Comparison of ENCODE assay signal across 8 cellular contexts in genomic region chr5:6633469-6634326, GRCh38. TPM values are rescaled to one million over a fixed set of nuclear protein-coding genes. Genes with fewer than 3 reads are reported as not detected.
A peak's percentile ranks its signal among the peaks of the same experiment; 100 is the strongest.
DNase-seq lines count a peak whose midpoint lies in the region; ATAC-seq and TF ChIP-seq lines count a peak whose summit lies in the region.

No MANE protein-coding gene starts in this region.

- TF ChIP-seq EP300 in esophagus muscularis mucosa (IDR thresholded peaks at IDR 0.05): no peak

- peak; percentile 43 for ATAC-seq in GM21529 (IDR thresholded peaks at IDR 0.05; ENCODE audit: unreplicated experiment)

- H3K9me3 ChIP-seq in esophagus muscularis mucosa: no peaks in the 10 kb centered on the region
- no peaks in the 10 kb centered on the region for H3K9me3 ChIP-seq in muscle layer of duodenum (ENCODE audit: control insufficient read depth in 1 of 2, low read length in 2 of 2)

- DNase-seq in SIG-M5 treated with dmso at 0.1 percent for 504 hours (lab: John Stamatoyannopoulos, UW; ENCODE audit: unreplicated experiment) (peak; percentile 22), SIG-M5 (lab: John Stamatoyannopoulos, UW) (no peak), HT-29 (ENCODE audit: low spot score) (peak; percentile 67), T1000 (lab: John Stamatoyannopoulos, UW) (peak; percentile 67), esophagus muscularis mucosa (ENCODE audit: extremely low spot score) (no peak), middle frontal gyrus (ENCODE audit: extremely low spot score, low spot score) (no peak)

- H3K4me3 ChIP-seq in esophagus muscularis mucosa (peak overlapping the region; percentile 83 to 97 (median 90)), muscle layer of duodenum (ENCODE audit: low read depth in 1 of 2, low read length in 2 of 2) (peak overlapping the region; percentile 57 to 97)

- H3K27me3 ChIP-seq in esophagus muscularis mucosa: no peaks in the 10 kb centered on the region
- no peaks in the 10 kb centered on the region for H3K27me3 ChIP-seq in muscle layer of duodenum (ENCODE audit: low read depth, low read length)

- TF ChIP-seq CTCF in esophagus muscularis mucosa (IDR thresholded peaks at IDR 0.05): peak in 2 of 3 experiments; percentile 8

- peaks cover 27 to 57% (median 44%) of the 10 kb centered on the region in 4 donors for H3K4me1 ChIP-seq in esophagus muscularis mucosa
- peaks cover 14 to 33% of the 10 kb centered on the region in 2 donors for H3K4me1 ChIP-seq in muscle layer of duodenum (ENCODE audit: control insufficient read depth in 1 of 2, insufficient read depth in 2 of 2, low read length in 2 of 2)

- WGBS in esophagus muscularis mucosa: 3% methylated on average over 25 of the region's 80 CpGs

- intact Hi-C loops in esophagus muscularis mucosa (cut with DNase I): loop anchor here (2.0 to 10.0 kb wide), 4 partner anchors 79 to 761 kb away; partner anchors contain the start of genes ADCY2, MED10 and TENT4A

- H3K36me3 ChIP-seq in esophagus muscularis mucosa: peaks cover 0 to 29% (median 27%) of the 10 kb centered on the region in 4 donors
- H3K36me3 ChIP-seq in muscle layer of duodenum (ENCODE audit: control insufficient read depth in 1 of 2, insufficient read depth in 2 of 2, low read length in 2 of 2): peaks cover 16 to 23% of the 10 kb centered on the region in 2 donors

- TF ChIP-seq POLR2A in esophagus muscularis mucosa (IDR thresholded peaks at IDR 0.05; ENCODE audit: low read depth): no peak

- H3K27ac ChIP-seq in esophagus muscularis mucosa (replicated peaks in 1 of 4): peak overlapping the region; percentile 87 to 96 (median 92)
- H3K27ac ChIP-seq in muscle layer of duodenum (ENCODE audit: low read length): no peak overlapping the region

RNA-seq across cellular contexts. Expression of gene SRD5A1, which starts 0.5 kb away (rescaled TPM):
- 41.9 and 67.3 TPM in 2 replicates for total RNA-seq in HT-29 (2014; rRNA removed; shearing (Covaris generic))
- total RNA-seq in esophagus muscularis mucosa: 10 to 100 TPM in 1 of 4 donors, 1 to 10 TPM in 3; 2.2 to 10.3 (median 4.6) TPM

RNA-seq across cellular contexts. Expression of gene NSUN2, which starts 0.9 kb away (rescaled TPM):
- total RNA-seq in HT-29 (2014; rRNA removed; shearing (Covaris generic)): 76.7 and 83.3 TPM in 2 replicates
- 10 to 100 TPM; 25.7 to 42.8 (median 39.1) TPM for total RNA-seq in esophagus muscularis mucosa

Comparison
In these comparisons a context has a peak if more than half of its experiments do, and no peak if none do; other contexts are left out.
1. DNase-seq: peak in SIG-M5 treated with dmso at 0.1 percent for 504 hours (single experiment), HT-29 (single experiment) and T1000 (single experiment); none in SIG-M5 (single experiment), esophagus muscularis mucosa (single experiment) and middle frontal gyrus (single experiment).